23 cellular contexts compared by ENCODE assay signal in genomic region chr2:121211689-121212151, GRCh38.
DNase-seq lines count a peak whose midpoint lies in the region; ATAC-seq, FAIRE-seq and TF ChIP-seq lines count a peak whose summit lies in the region.
"Had no signal": no experiment of that assay in that cellular context is flagged by ENCODE, and none has a peak within 500 bp of the region (broad histone marks: within the 10 kb centered on the region; RNA-seq: fewer than 3 reads in every experiment).

No MANE protein-coding gene starts in this region.

- H2BK5ac ChIP-seq in mesendoderm (ENCODE audit: low read length) = no peak overlapping the region

- DNase-seq in stimulated activated naive CD8-positive, alpha-beta T cell treated with anti-CD3 and anti-CD28 coated beads, Interleukin-15, amount 100 ng/mL, for 72 hours = no peak
- no peak for DNase-seq in stimulated activated naive CD8-positive, alpha-beta T cell treated with anti-CD3 and anti-CD28 coated beads, Interleukin-15, Interleukin-2, amounts not matched to agents 100 U/mL and 50 U/mL, for 24 hours
- DNase-seq in epithelial cell of esophagus (ENCODE audit: low read depth) (peak; percentile 89), mesendoderm (no peak), GM19239 (ENCODE audit: insufficient read length, low spot score) (no peak), cardiac septum (ENCODE audit: low spot score) (no peak)
- DNase-seq: activated CD4-positive, alpha-beta T cell treated with anti-CD3 and anti-CD28 coated beads, Interleukin-2, amount 50 U/mL, for 48 hours; central memory CD4-positive, alpha-beta T cell; DMS 273 treated with DMSO at 0.1 percent for 48 hours; naive thymus-derived CD8-positive, alpha-beta T cell; NCI-H2029; NCI-H510A; SHP77; stimulated activated naive CD4-positive, alpha-beta T cell; T-helper 1 cell had no signal

- H4K8ac ChIP-seq in mesendoderm (ENCODE audit: low read depth, low read length) = no peak overlapping the region

- H3K18ac ChIP-seq in mesendoderm (ENCODE audit: low read length) = no peak overlapping the region

- no peak for FAIRE-seq in GM19239 (lab: Jason Lieb, UNC)
- FAIRE-seq: GM12892, K562 had no signal

- H3K79me1 ChIP-seq in mesendoderm (ENCODE audit: low read length) = no peaks in the 10 kb centered on the region

- no peak overlapping the region for H3K23ac ChIP-seq in mesendoderm (ENCODE audit: low read length)

- H2AK5ac ChIP-seq in mesendoderm (ENCODE audit: low read length) = no peak overlapping the region

- intact Hi-C loops in cardiac septum (cut with DNase I) = no loop called here

- no peaks in the 10 kb centered on the region for H3K36me3 ChIP-seq in mesendoderm (ENCODE audit: control insufficient read depth, insufficient read depth, low read length)
- H3K36me3 ChIP-seq: BLaER1 treated with 17β-estradiol and CSF1 and Interleukin-3, amounts not matched to agents 10 nM and 100 nM; tibial nerve had no signal

- H3K9me3 Mint-ChIP-seq in stimulated activated naive CD8-positive, alpha-beta T cell treated with anti-CD3 and anti-CD28 coated beads, Interleukin-15, amount 100 ng/mL, for 72 hours = no peaks in the 10 kb centered on the region

- H2BK15ac ChIP-seq in mesendoderm (replicated peaks; ENCODE audit: low read depth) = no peak overlapping the region

- no peaks in the 10 kb centered on the region for H3K27me3 ChIP-seq in mesendoderm (ENCODE audit: insufficient read depth, low read length, poor library complexity)
- H3K27me3 ChIP-seq: BLaER1 treated with 17β-estradiol and CSF1 and Interleukin-3, amounts not matched to agents 10 nM and 100 nM; tibial nerve had no signal

- H3K4me1 ChIP-seq in mesendoderm (ENCODE audit: control insufficient read depth, low read depth, low read length) = no peaks in the 10 kb centered on the region
- H3K4me1 ChIP-seq: BLaER1 treated with 17β-estradiol and CSF1 and Interleukin-3, amounts not matched to agents 10 nM and 100 nM; parathyroid adenoma; tibial nerve had no signal

- no peaks in the 10 kb centered on the region for H3K79me2 ChIP-seq in mesendoderm (ENCODE audit: control insufficient read depth, insufficient read depth, low read length)
- H3K79me2 ChIP-seq: parathyroid adenoma had no signal

- no peak overlapping the region for H3K4ac ChIP-seq in mesendoderm (ENCODE audit: low read depth, low read length)

- peak overlapping the region; percentile 15 for H3K56ac ChIP-seq in mesendoderm (ENCODE audit: low read length)

- H2BK120ac ChIP-seq in mesendoderm (ENCODE audit: low read depth, low read length) = no peak overlapping the region

- TF ChIP-seq CTCF in epithelial cell of esophagus (IDR thresholded peaks at IDR 0.05; ENCODE audit: insufficient read depth, low read depth, low read length, missing control alignments) = peak; percentile 8

- H3K9ac ChIP-seq in mesendoderm (ENCODE audit: low read length) = no peak overlapping the region
- H3K9ac ChIP-seq: BLaER1 treated with 17β-estradiol and CSF1 and Interleukin-3, amounts not matched to agents 10 nM and 100 nM; parathyroid adenoma had no signal

- H3K27me3 Mint-ChIP-seq in stimulated activated naive CD8-positive, alpha-beta T cell treated with anti-CD3 and anti-CD28 coated beads, Interleukin-15, amount 100 ng/mL, for 72 hours = no peaks in the 10 kb centered on the region

- no peak overlapping the region for H3K27ac ChIP-seq in mesendoderm (ENCODE audit: low read depth, low read length)
- H3K27ac ChIP-seq: BLaER1 treated with 17β-estradiol and CSF1 and Interleukin-3, amounts not matched to agents 10 nM and 100 nM; parathyroid adenoma; tibial nerve had no signal

- peak; percentile 13 for ATAC-seq in stimulated activated naive CD8-positive, alpha-beta T cell treated with anti-CD3 and anti-CD28 coated beads, Interleukin-15, amount 100 ng/mL, for 72 hours
- no peak for ATAC-seq in stimulated activated naive CD8-positive, alpha-beta T cell treated with anti-CD3 and anti-CD28 coated beads, Interleukin-15, Interleukin-2, amounts not matched to agents 100 U/mL and 50 U/mL, for 24 hours
- ATAC-seq in HG03196 (IDR thresholded peaks at IDR 0.05; ENCODE audit: unreplicated experiment) (no peak), GM19455 (IDR thresholded peaks at IDR 0.05; ENCODE audit: unreplicated experiment) (no peak)
- ATAC-seq: K562; naive thymus-derived CD8-positive, alpha-beta T cell; sciatic nerve had no signal

- H3K4me3 ChIP-seq in epithelial cell of esophagus (ENCODE audit: low read length) (no peak overlapping the region), mesendoderm (ENCODE audit: low read length) (no peak overlapping the region)
- H3K4me3 ChIP-seq: BLaER1 treated with 17β-estradiol and CSF1 and Interleukin-3, amounts not matched to agents 10 nM and 100 nM; K562; tibial nerve had no signal

- no CpG with 5 or more reads among the region's 8 CpGs for WGBS in mesendoderm (ENCODE audit: extremely low coverage, insufficient coverage, low lambda C conversion rate)

- H3K27ac Mint-ChIP-seq in stimulated activated naive CD8-positive, alpha-beta T cell treated with anti-CD3 and anti-CD28 coated beads, Interleukin-15, amount 100 ng/mL, for 72 hours = no peak overlapping the region
- H3K27ac Mint-ChIP-seq: naive thymus-derived CD8-positive, alpha-beta T cell had no signal

- H3K4me1 Mint-ChIP-seq in stimulated activated naive CD8-positive, alpha-beta T cell treated with anti-CD3 and anti-CD28 coated beads, Interleukin-15, amount 100 ng/mL, for 72 hours = no peaks in the 10 kb centered on the region
- H3K4me1 Mint-ChIP-seq: naive thymus-derived CD8-positive, alpha-beta T cell had no signal

- H3K4me2 ChIP-seq in mesendoderm (ENCODE audit: low read length) = no peak overlapping the region
- H3K4me2 ChIP-seq: BLaER1 treated with 17β-estradiol and CSF1 and Interleukin-3, amounts not matched to agents 10 nM and 100 nM had no signal

- H4K5ac ChIP-seq in mesendoderm (ENCODE audit: low read length) = no peak overlapping the region

- no peak overlapping the region for H3K4me3 Mint-ChIP-seq in stimulated activated naive CD8-positive, alpha-beta T cell treated with anti-CD3 and anti-CD28 coated beads, Interleukin-15, amount 100 ng/mL, for 72 hours
- H3K4me3 Mint-ChIP-seq: naive thymus-derived CD8-positive, alpha-beta T cell had no signal
